ENCODE assay signal across 12 cellular contexts in the genomic region with DNA sequence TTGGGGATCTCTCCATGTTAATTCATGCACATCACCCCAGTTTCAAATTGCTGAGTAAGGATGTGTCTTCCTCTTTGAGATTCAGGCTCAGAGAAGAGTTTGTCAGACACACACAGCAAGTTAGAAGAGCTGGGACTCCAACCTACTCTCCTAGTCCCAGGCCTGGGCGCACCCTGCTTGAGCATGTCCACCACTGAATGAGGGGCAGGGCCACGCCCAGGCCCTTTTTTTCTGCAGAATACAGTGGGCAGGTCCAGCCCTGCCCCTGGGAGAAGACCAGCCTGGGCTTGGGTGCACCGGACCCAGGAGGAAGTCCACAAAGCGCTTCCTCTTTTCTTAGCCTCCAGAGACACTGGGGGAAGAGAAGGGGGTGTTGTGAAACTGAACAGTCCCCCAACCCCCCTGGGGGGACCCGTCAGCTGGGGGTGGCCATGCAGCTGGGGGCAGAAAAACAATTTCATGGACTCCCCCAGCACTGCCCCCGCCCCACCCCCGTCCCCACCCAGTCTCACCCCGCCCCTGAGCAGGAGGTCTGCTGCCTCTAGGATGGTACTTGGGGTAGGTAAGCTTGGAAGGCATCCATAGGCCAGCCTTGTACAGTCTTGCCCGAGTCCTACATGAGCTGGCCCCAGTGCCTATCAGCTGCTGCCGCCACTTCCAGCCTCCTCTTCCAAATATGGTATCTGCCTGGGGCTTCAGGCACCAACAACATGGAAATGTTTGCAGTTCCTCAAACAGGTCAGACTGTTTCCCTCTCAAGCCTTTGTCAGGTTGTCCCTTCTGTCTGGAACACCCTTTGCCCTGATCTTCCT. TPM values are rescaled to one million over a fixed set of nuclear protein-coding genes. Genes with fewer than 3 reads are reported as not detected.
DNase-seq lines count a peak whose midpoint lies in the region; ATAC-seq, FAIRE-seq and TF ChIP-seq lines count a peak whose summit lies in the region.
"Had no signal": no experiment of that assay in that cellular context is flagged by ENCODE, and none has a peak within 500 bp of the region (broad histone marks: within the 10 kb centered on the region; RNA-seq: fewer than 3 reads in every experiment).

No MANE protein-coding gene starts in this region.

- CTCF ChIA-PET in A549 (lab: Yijun Ruan, JAX), result interaction anchor here (0.7 to 4.9 kb wide), 6 partner anchors 9 to 509 kb away, joined by 3 to 48 read pairs (median 5); no protein-coding TSS in a partner anchor

- H3F3A ChIP-seq in GM23248 (ENCODE audit: insufficient read depth), result peaks cover 12% of the 10 kb centered on the region; the same call in 1 of the 2 replicates

- no peak overlapping the region for H3K9ac ChIP-seq in GM23248

- no peaks in the 10 kb centered on the region for H3K79me2 ChIP-seq in GM23248 (ENCODE audit: insufficient read depth)

- H3K9me3 ChIP-seq in A549 (no peaks in the 10 kb centered on the region), GM23248 (ENCODE audit: low read depth) (no peaks in the 10 kb centered on the region)

- no peaks in the 10 kb centered on the region for H3K36me3 ChIP-seq in GM23248 (ENCODE audit: low read depth)

- no peak for TF ChIP-seq CTCF in A549 (IDR thresholded peaks at IDR 0.05)

- FAIRE-seq in A549 (lab: Jason Lieb, UNC), result no peak

- no peak overlapping the region for H3K4me3 ChIP-seq in A549
- no peak overlapping the region for H3K4me3 ChIP-seq in GM23248

- H3K9me2 ChIP-seq in GM23248 (ENCODE audit: insufficient read depth), result no peaks in the 10 kb centered on the region

- no peaks in the 10 kb centered on the region for H4K20me1 ChIP-seq in GM23248 (ENCODE audit: insufficient read depth)

- no peak overlapping the region for H3K27ac ChIP-seq in A549
- no peak overlapping the region for H3K27ac ChIP-seq in GM23248

- no peak for TF ChIP-seq EP300 in A549 (IDR thresholded peaks at IDR 0.05)

- H3K4me1 ChIP-seq in A549 (peaks cover 16% of the 10 kb centered on the region; the same call in 1 of the 3 replicates), GM23248 (ENCODE audit: insufficient read depth) (peaks cover 7% of the 10 kb centered on the region; the same call in 1 of the 2 replicates)

- POLR2A ChIA-PET in A549 (lab: Yijun Ruan, JAX), result interaction anchor here (0.7 kb wide), 1 partner anchor 317 kb away, joined by 3 read pairs; no protein-coding TSS in a partner anchor

- no peak for TF ChIP-seq POLR2A in A549 (IDR thresholded peaks at IDR 0.05; ENCODE audit: low read length)

- in situ Hi-C loops in GM23248 (cut with MboI), result no loop called here

- H3K4me2 ChIP-seq in A549, result no peak overlapping the region
- no peak overlapping the region for H3K4me2 ChIP-seq in GM23248 (ENCODE audit: unreplicated experiment)

- H2AFZ ChIP-seq in GM23248, result no peak overlapping the region

- TF ChIP-seq RAD21 in A549 (conservative IDR thresholded peaks at IDR 0.05 in 1 of 2, IDR thresholded peaks at IDR 0.05 in 1 of 2), result no peak

- H3K27me3 ChIP-seq in GM23248 (replicated peaks; ENCODE audit: insufficient read depth), result peaks cover 59% of the 10 kb centered on the region

- no peak for DNase-seq in A549 (ENCODE audit: low read depth in 1 of 2, low spot score in 1 of 2)
- peak; percentile 88 for DNase-seq in NOMO-1 treated with DMSO at 0.1 percent for 48 hours (lab: John Stamatoyannopoulos, UW; ENCODE audit: unreplicated experiment)
- DNase-seq in left cardiac atrium, result peak; percentile 48
- no peak for DNase-seq in DMS79 treated with DMSO at 0.1 percent for 48 hours (lab: John Stamatoyannopoulos, UW)
- DNase-seq in dermis blood vessel endothelial cell, result no peak
- DNase-seq in GM23248, result no peak
- DNase-seq: activated CD4-positive, alpha-beta T cell treated with anti-CD3 and anti-CD28 coated beads, Interleukin-2, amount 50 U/mL, for 1 hour; retina had no signal

- 57% methylated on average over 6 of the region's 10 CpGs for WGBS in A549 (ENCODE audit: missing lambda C conversion rate)
- WGBS in GM23248 (ENCODE audit: low coverage in 1 of 2, low lambda C conversion rate in 2 of 2, missing lambda C conversion rate in 2 of 2), 2 experiments, result 42% methylated on average over 6 to 10 of the region's 10 CpGs

- intact Hi-C loops in left cardiac atrium (cut with DNase I), result no loop called here

- no peak for ATAC-seq in A549
- ATAC-seq in GM19438 (IDR thresholded peaks at IDR 0.05; ENCODE audit: low read depth, unreplicated experiment), result peak; percentile 63
- peak; percentile 63 to 91 for ATAC-seq in left cardiac atrium
- ATAC-seq in GM21390 (IDR thresholded peaks at IDR 0.05; ENCODE audit: unreplicated experiment), result no peak

TF ChIP-seq in A549, 52 proteins besides CTCF, POLR2A, EP300 and RAD21:
- TF ChIP-seq MAZ (IDR thresholded peaks at IDR 0.05; ENCODE audit: borderline replicate concordance, low read depth, low read length), result no peak
- peak; percentile 34 for TF ChIP-seq MAFK (IDR thresholded peaks at IDR 0.05; ENCODE audit: partially characterized antibody)
- TF ChIP-seq, protein P1, sequence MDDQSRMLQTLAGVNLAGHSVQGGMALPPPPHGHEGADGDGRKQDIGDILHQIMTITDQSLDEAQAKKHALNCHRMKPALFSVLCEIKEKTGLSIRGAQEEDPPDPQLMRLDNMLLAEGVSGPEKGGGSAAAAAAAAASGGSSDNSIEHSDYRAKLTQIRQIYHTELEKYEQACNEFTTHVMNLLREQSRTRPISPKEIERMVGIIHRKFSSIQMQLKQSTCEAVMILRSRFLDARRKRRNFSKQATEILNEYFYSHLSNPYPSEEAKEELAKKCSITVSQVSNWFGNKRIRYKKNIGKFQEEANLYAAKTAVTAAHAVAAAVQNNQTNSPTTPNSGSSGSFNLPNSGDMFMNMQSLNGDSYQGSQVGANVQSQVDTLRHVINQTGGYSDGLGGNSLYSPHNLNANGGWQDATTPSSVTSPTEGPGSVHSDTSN (IDR thresholded peaks at IDR 0.05), result no peak
- TF ChIP-seq HEYL (CRISPR knock-in tag; IDR thresholded peaks at IDR 0.05), result no peak
- no peak for TF ChIP-seq ESRRA (IDR thresholded peaks at IDR 0.05; ENCODE audit: borderline replicate concordance, low read length)
- no peak for TF ChIP-seq HDAC2 (IDR thresholded peaks at IDR 0.05)

RNA-seq across cellular contexts. Expression of a gene that starts 11.7 kb away (rescaled TPM):
- 0.06 and 0.07 TPM in 2 replicates for polyA plus RNA-seq in A549 (2011; rRNA removed)
- not detected in 2 replicates for polyA plus RNA-seq in A549 (2012; cell fraction: cytosol; rRNA removed)
- 0.05 TPM in 1 of 2 replicates, not detected in the other for polyA plus RNA-seq in A549 (2012; cell fraction: nucleus; rRNA removed)
- polyA plus RNA-seq in A549 (2017; fragmentation: RNase III; extraction: RNeasy Plus Mini Kit Qiagen cat#74134 plus additional on column Dnase treatment), result 0.07 TPM in 1 of 3 replicates, not detected in the others
- polyA minus RNA-seq in A549 (2011; rRNA and poly(A)+ RNA removed), result 0.15 and 0.25 TPM in 2 replicates
- 10 to 100 TPM; 11.1 to 14.1 TPM for total RNA-seq in left cardiac atrium
- total RNA-seq in dermis blood vessel endothelial cell, result not detected in 2 replicates
- total RNA-seq in GM23248 (2014; rRNA removed; shearing (Covaris generic)), result not detected in 2 replicates
- polyA plus RNA-seq in GM23248 (2016; fragmentation: Nextera tagmentation; extraction: Ambion mirVana), result not detected in 2 replicates
- total RNA-seq: Daoy, epithelial cell of proximal tubule had no signal

RNA-seq across cellular contexts. Expression of a gene that starts 30.1 kb away (rescaled TPM):
- polyA plus RNA-seq in A549 (2011; rRNA removed) (0.05 and 0.13 TPM in 2 replicates), A549 (2017; fragmentation: RNase III; extraction: RNeasy Plus Mini Kit Qiagen cat#74134 plus additional on column Dnase treatment) (0.13 to 0.32 TPM (median 0.18 TPM) in 3 replicates), GM23248 (2016; fragmentation: Nextera tagmentation; extraction: Ambion mirVana) (not detected in 2 replicates)
- polyA plus RNA-seq in A549 (2012; cell fraction: cytosol; rRNA removed), result 0.05 and 0.27 TPM in 2 replicates
- polyA plus RNA-seq in A549 (2012; cell fraction: nucleus; rRNA removed), result 0.12 and 0.17 TPM in 2 replicates
- polyA minus RNA-seq in A549 (2011; rRNA and poly(A)+ RNA removed), result not detected in 2 replicates
- total RNA-seq in left cardiac atrium (1 to 10 TPM; 7.2 to 7.8 TPM), dermis blood vessel endothelial cell (31.1 and 35.5 TPM in 2 replicates)
- not detected in 2 replicates for total RNA-seq in GM23248 (2014; rRNA removed; shearing (Covaris generic))
- total RNA-seq: epithelial cell of proximal tubule had no signal

Comparison
In these comparisons a context has a peak if more than half of its experiments do, and no peak if none do; other contexts are left out.
1. ATAC-seq: peak in GM19438 (single experiment) and left cardiac atrium (2 of 2); none in A549 (0 of 2) and GM21390 (single experiment).
2. DNase-seq: peak in NOMO-1 treated with DMSO at 0.1 percent for 48 hours (single experiment) and left cardiac atrium (single experiment); none in A549 (0 of 2), DMS79 treated with DMSO at 0.1 percent for 48 hours (single experiment), dermis blood vessel endothelial cell (single experiment) and GM23248 (single experiment).
3. RNA of a gene that starts 11.7 kb away (total RNA-seq): 11.1 to 14.1 TPM in left cardiac atrium; not detected in dermis blood vessel endothelial cell and not detected in GM23248; every median in the first group is over 10 times any median in the second.